In the genomic region with DNA sequence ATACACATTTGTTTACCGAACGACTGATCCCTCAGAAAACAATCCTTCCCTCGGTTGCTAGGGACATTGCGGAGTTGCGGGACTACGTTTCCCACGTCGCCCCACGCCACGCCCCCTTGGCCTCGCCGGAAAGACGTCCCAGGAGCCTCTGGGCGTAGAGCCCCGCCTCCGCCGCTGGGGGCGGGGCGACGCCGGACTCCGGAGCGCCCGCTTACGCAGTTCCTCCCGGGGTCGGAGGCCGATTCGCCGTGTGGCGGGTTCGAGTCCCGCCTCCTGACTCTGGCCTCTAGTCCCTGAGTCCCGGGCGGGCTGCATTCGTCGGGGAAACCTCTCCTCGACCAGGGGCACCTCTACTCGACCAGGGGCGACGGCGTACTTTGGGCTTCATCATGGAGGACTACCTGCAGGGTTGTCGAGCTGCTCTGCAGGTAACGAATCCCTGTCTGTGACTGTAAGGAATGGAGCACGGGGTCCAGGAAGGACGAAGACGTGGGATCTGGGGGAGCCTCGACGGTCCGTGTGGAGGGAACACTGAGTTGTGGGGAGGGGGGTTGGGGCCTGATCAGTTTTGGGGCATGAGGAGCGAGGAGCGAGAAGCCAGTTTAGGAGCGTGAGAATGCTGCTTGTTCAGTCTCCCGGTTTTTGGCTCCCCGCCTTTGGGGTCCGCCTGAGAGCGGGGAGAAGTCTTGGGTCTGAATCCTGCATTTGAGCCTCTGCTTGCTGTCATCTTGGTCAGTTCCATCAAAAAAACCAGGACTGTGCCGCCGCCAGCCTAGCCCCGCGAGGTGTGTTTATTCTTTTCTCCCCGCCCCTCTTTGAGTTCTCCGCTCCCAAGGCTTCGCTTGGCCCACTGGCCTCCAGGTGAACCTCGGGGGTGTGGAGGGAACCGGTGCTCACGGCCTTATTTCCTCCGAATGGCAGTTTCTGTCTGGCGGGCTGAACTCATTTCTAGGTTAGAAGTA, we compare ENCODE assay signal across 8 cellular contexts.
DNase-seq lines count a peak whose midpoint lies in the region; ATAC-seq lines count a peak whose summit lies in the region.

A gene with protein sequence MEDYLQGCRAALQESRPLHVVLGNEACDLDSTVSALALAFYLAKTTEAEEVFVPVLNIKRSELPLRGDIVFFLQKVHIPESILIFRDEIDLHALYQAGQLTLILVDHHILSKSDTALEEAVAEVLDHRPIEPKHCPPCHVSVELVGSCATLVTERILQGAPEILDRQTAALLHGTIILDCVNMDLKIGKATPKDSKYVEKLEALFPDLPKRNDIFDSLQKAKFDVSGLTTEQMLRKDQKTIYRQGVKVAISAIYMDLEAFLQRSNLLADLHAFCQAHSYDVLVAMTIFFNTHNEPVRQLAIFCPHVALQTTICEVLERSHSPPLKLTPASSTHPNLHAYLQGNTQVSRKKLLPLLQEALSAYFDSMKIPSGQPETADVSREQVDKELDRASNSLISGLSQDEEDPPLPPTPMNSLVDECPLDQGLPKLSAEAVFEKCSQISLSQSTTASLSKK (plus strand): TSS at position 206 of the 962 bp plus-strand sequence. CDS start 184 bp downstream, at position 390.

- no peaks in the 10 kb centered on the region for H3K9me3 Mint-ChIP-seq in effector memory CD8-positive, alpha-beta T cell
- H3K9me3 Mint-ChIP-seq in memory B cell: no peaks in the 10 kb centered on the region

- H3K4me1 Mint-ChIP-seq in effector memory CD8-positive, alpha-beta T cell (ENCODE audit: low read depth in 2 of 2): peaks cover 39 to 48% of the 10 kb centered on the region in 2 donors
- peaks cover 41% of the 10 kb centered on the region for H3K4me1 Mint-ChIP-seq in memory B cell

- H3K4me1 ChIP-seq in HUES48 (ENCODE audit: control insufficient read depth, insufficient read depth, low read length) (peaks cover 22% of the 10 kb centered on the region), NT2/D1 (ENCODE audit: insufficient read depth, insufficient read length) (peaks cover 6% of the 10 kb centered on the region)

- peak; percentile 36 for ATAC-seq in GM19468 (IDR thresholded peaks at IDR 0.05; ENCODE audit: extremely low read depth, unreplicated experiment)
- ATAC-seq in effector memory CD8-positive, alpha-beta T cell (replicated peaks): peak; percentile 84
- ATAC-seq in memory B cell (ENCODE audit: low read depth): peak; percentile 89

- H3K27ac Mint-ChIP-seq in effector memory CD8-positive, alpha-beta T cell: peak within 1 kb of the TSS; percentile 99
- H3K27ac Mint-ChIP-seq in memory B cell: peak within 1 kb of the TSS; percentile 98

- no peaks in the 10 kb centered on the region for H3K27me3 Mint-ChIP-seq in effector memory CD8-positive, alpha-beta T cell
- no peaks in the 10 kb centered on the region for H3K27me3 Mint-ChIP-seq in memory B cell

- H3K27ac ChIP-seq in HUES48 (ENCODE audit: low read depth, low read length): peak within 1 kb of the TSS; percentile 88

- H3K36me3 ChIP-seq in HUES48 (ENCODE audit: control insufficient read depth, insufficient read depth, low read length) (no peaks in the 10 kb centered on the region; the same call in 1 of the 2 replicates), NT2/D1 (ENCODE audit: insufficient read depth, insufficient read length, low read length) (peaks cover 4% of the 10 kb centered on the region)

- H3K4me3 Mint-ChIP-seq in effector memory CD8-positive, alpha-beta T cell: peak within 1 kb of the TSS; percentile 97 to 100
- H3K4me3 Mint-ChIP-seq in memory B cell: peak within 1 kb of the TSS; percentile 100

- H3K27me3 ChIP-seq in HUES48 (ENCODE audit: control insufficient read depth, insufficient read depth, low read length) (no peaks in the 10 kb centered on the region), NT2/D1 (ENCODE audit: insufficient read depth, insufficient read length) (no peaks in the 10 kb centered on the region)

- H3K9ac ChIP-seq in HUES48 (ENCODE audit: low read depth, low read length): peak within 1 kb of the TSS; percentile 66
- peak within 1 kb of the TSS; percentile 97 for H3K9ac ChIP-seq in NT2/D1 (ENCODE audit: insufficient read length, low read depth)

- DNase-seq in CD1c-positive myeloid dendritic cell (ENCODE audit: extremely low spot score): peak; percentile 99
- peak; percentile 99 for DNase-seq in NT2/D1 (ENCODE audit: low read depth, low spot score)
- peak; percentile 87 to 95 (median 92) for DNase-seq in activated CD8-positive, alpha-beta memory T cell treated with anti-CD3 and anti-CD28 coated beads for 48 hours (ENCODE audit: low read depth in 2 of 3, low spot score in 2 of 3)
- peak; percentile 92 to 97 (median 95) for DNase-seq in effector memory CD8-positive, alpha-beta T cell
- DNase-seq in memory B cell (ENCODE audit: low spot score in 2 of 2): peak; percentile 91 to 94
- DNase-seq in stimulated activated CD8-positive, alpha-beta memory T cell treated with anti-CD3 and anti-CD28 coated beads, Interleukin-12 subunit alpha, Interleukin-12 subunit beta, amount 100 ng/mL, for 1 hour (ENCODE audit: low read depth): peak; percentile 94

- H3K9me3 ChIP-seq in HUES48 (ENCODE audit: control insufficient read depth, insufficient read depth, low read length): no peaks in the 10 kb centered on the region
- no peaks in the 10 kb centered on the region for H3K9me3 ChIP-seq in NT2/D1 (ENCODE audit: insufficient read depth, low read length)

- peaks cover 26% of the 10 kb centered on the region for H3K36me3 Mint-ChIP-seq in effector memory CD8-positive, alpha-beta T cell (ENCODE audit: insufficient read depth)
- H3K36me3 Mint-ChIP-seq in memory B cell: peaks cover 4% of the 10 kb centered on the region

- H3K4me3 ChIP-seq in HUES48 (ENCODE audit: low read depth, low read length) (peak within 1 kb of the TSS; percentile 80), NT2/D1 (ENCODE audit: insufficient read length, low read depth) (peak within 1 kb of the TSS; percentile 90)

Comparison
In these comparisons a context has a peak if more than half of its experiments do, and no peak if none do; other contexts are left out.
1. Peak in every context shown above with its lines: DNase-seq, ATAC-seq, H3K4me3 ChIP-seq and H3K27ac ChIP-seq.
2. ATAC-seq: peak in every context shown above with its lines; median percentile 89 in memory B cell; 84 in effector memory CD8-positive, alpha-beta T cell; 36 in GM19468.